ENCODE assay signal across 10 cellular contexts in genomic region chr22:50403701-50404101, GRCh38.
A peak's percentile ranks its signal among the peaks of the same experiment; 100 is the strongest.
DNase-seq lines count a peak whose midpoint lies in the region; ATAC-seq and TF ChIP-seq lines count a peak whose summit lies in the region.
"Had no signal": no experiment of that assay in that cellular context is flagged by ENCODE, and none has a peak within 500 bp of the region (broad histone marks: within the 10 kb centered on the region; RNA-seq: fewer than 3 reads in every experiment).

No MANE protein-coding gene starts in this region.

- no peak for DNase-seq in activated naive CD8-positive, alpha-beta T cell treated with anti-CD3 and anti-CD28 coated beads, Interleukin-2, amount 50 U/mL, for 24 hours
- DNase-seq in activated naive CD8-positive, alpha-beta T cell treated with anti-CD3 and anti-CD28 coated beads for 36 hours, result no peak
- peak in 18 of 61 donors; percentile 9 to 47 (median 24) for DNase-seq in caudate nucleus (lab: John Stamatoyannopoulos, UW)
- peak; percentile 83 for DNase-seq in medulla oblongata (ENCODE audit: extremely low spot score)
- DNase-seq in upper lobe of right lung, result peak; percentile 78
- no peak for DNase-seq in endothelial cell (ENCODE audit: low spot score)
- DNase-seq in GM20000 (ENCODE audit: low spot score), result no peak
- DNase-seq: CD4-positive, alpha-beta memory T cell; MM.1S had no signal

- H3K9me3 ChIP-seq in upper lobe of right lung, result no peaks in the 10 kb centered on the region

- no peak overlapping the region for H3K27ac Mint-ChIP-seq in activated naive CD8-positive, alpha-beta T cell treated with anti-CD3 and anti-CD28 coated beads, Interleukin-2, amount 50 U/mL, for 24 hours
- H3K27ac Mint-ChIP-seq in activated naive CD8-positive, alpha-beta T cell treated with anti-CD3 and anti-CD28 coated beads for 36 hours, result no peak overlapping the region
- H3K27ac Mint-ChIP-seq in endothelial cell (ENCODE audit: unreplicated experiment), result no peak overlapping the region

- peaks cover 23% of the 10 kb centered on the region for H3K36me3 ChIP-seq in upper lobe of right lung

- H3K4me3 ChIP-seq in upper lobe of right lung, result no peak overlapping the region

- no peaks in the 10 kb centered on the region for H3K9me3 Mint-ChIP-seq in activated naive CD8-positive, alpha-beta T cell treated with anti-CD3 and anti-CD28 coated beads, Interleukin-2, amount 50 U/mL, for 24 hours
- no peaks in the 10 kb centered on the region for H3K9me3 Mint-ChIP-seq in activated naive CD8-positive, alpha-beta T cell treated with anti-CD3 and anti-CD28 coated beads for 36 hours
- no peaks in the 10 kb centered on the region for H3K9me3 Mint-ChIP-seq in endothelial cell (ENCODE audit: unreplicated experiment)
- H3K9me3 Mint-ChIP-seq: CD4-positive, alpha-beta memory T cell had no signal

- peaks cover 19% of the 10 kb centered on the region for H3K4me1 Mint-ChIP-seq in activated naive CD8-positive, alpha-beta T cell treated with anti-CD3 and anti-CD28 coated beads, Interleukin-2, amount 50 U/mL, for 24 hours
- peaks cover 13% of the 10 kb centered on the region for H3K4me1 Mint-ChIP-seq in activated naive CD8-positive, alpha-beta T cell treated with anti-CD3 and anti-CD28 coated beads for 36 hours
- H3K4me1 Mint-ChIP-seq in endothelial cell (ENCODE audit: unreplicated experiment), result peaks cover 35% of the 10 kb centered on the region

- peaks cover 25% of the 10 kb centered on the region for H3K4me1 ChIP-seq in upper lobe of right lung

- ATAC-seq in activated naive CD8-positive, alpha-beta T cell treated with anti-CD3 and anti-CD28 coated beads, Interleukin-2, amount 50 U/mL, for 24 hours, result peak; percentile 15
- ATAC-seq in upper lobe of right lung (peak; percentile 49), HG03280 (IDR thresholded peaks at IDR 0.05; ENCODE audit: unreplicated experiment) (no peak)

- no peaks in the 10 kb centered on the region for H3K27me3 Mint-ChIP-seq in activated naive CD8-positive, alpha-beta T cell treated with anti-CD3 and anti-CD28 coated beads, Interleukin-2, amount 50 U/mL, for 24 hours
- H3K27me3 Mint-ChIP-seq in activated naive CD8-positive, alpha-beta T cell treated with anti-CD3 and anti-CD28 coated beads for 36 hours, result no peaks in the 10 kb centered on the region
- peaks cover 13% of the 10 kb centered on the region for H3K27me3 Mint-ChIP-seq in endothelial cell (ENCODE audit: unreplicated experiment)
- H3K27me3 Mint-ChIP-seq: CD4-positive, alpha-beta memory T cell had no signal

- H3K36me3 Mint-ChIP-seq in activated naive CD8-positive, alpha-beta T cell treated with anti-CD3 and anti-CD28 coated beads, Interleukin-2, amount 50 U/mL, for 24 hours (ENCODE audit: low read depth), result peaks cover 14% of the 10 kb centered on the region
- H3K36me3 Mint-ChIP-seq in activated naive CD8-positive, alpha-beta T cell treated with anti-CD3 and anti-CD28 coated beads for 36 hours, result peaks cover 6% of the 10 kb centered on the region
- peaks cover 27% of the 10 kb centered on the region for H3K36me3 Mint-ChIP-seq in endothelial cell (ENCODE audit: low read depth, unreplicated experiment)

- H3K27ac ChIP-seq in caudate nucleus (ENCODE audit: low read depth, low read length) (peak overlapping the region; percentile 58), upper lobe of right lung (no peak overlapping the region)

- intact Hi-C loops in upper lobe of right lung (cut with DNase I), result no loop called here

- TF ChIP-seq CTCF in upper lobe of right lung (IDR thresholded peaks at IDR 0.05) (no peak), endothelial cell (IDR thresholded peaks at IDR 0.05; ENCODE audit: unreplicated experiment) (no peak), GM20000 (IDR thresholded peaks at IDR 0.05; ENCODE audit: extremely low read depth, missing control alignments) (no peak)

- H3K4me3 Mint-ChIP-seq in activated naive CD8-positive, alpha-beta T cell treated with anti-CD3 and anti-CD28 coated beads, Interleukin-2, amount 50 U/mL, for 24 hours, result no peak overlapping the region
- H3K4me3 Mint-ChIP-seq in activated naive CD8-positive, alpha-beta T cell treated with anti-CD3 and anti-CD28 coated beads for 36 hours, result no peak overlapping the region
- no peak overlapping the region for H3K4me3 Mint-ChIP-seq in endothelial cell (ENCODE audit: unreplicated experiment)
- H3K4me3 Mint-ChIP-seq: CD4-positive, alpha-beta memory T cell had no signal

- H3K27me3 ChIP-seq in upper lobe of right lung, result no peaks in the 10 kb centered on the region

Comparison
In these comparisons a context has a peak if more than half of its experiments do, and no peak if none do; other contexts are left out.
1. DNase-seq: peak in medulla oblongata (single experiment) and upper lobe of right lung (single experiment); none in activated naive CD8-positive, alpha-beta T cell treated with anti-CD3 and anti-CD28 coated beads, Interleukin-2, amount 50 U/mL, for 24 hours (single experiment), activated naive CD8-positive, alpha-beta T cell treated with anti-CD3 and anti-CD28 coated beads for 36 hours (single experiment), endothelial cell (single experiment) and GM20000 (single experiment).